1 cellular context compared by ENCODE assay signal in the genomic region with DNA sequence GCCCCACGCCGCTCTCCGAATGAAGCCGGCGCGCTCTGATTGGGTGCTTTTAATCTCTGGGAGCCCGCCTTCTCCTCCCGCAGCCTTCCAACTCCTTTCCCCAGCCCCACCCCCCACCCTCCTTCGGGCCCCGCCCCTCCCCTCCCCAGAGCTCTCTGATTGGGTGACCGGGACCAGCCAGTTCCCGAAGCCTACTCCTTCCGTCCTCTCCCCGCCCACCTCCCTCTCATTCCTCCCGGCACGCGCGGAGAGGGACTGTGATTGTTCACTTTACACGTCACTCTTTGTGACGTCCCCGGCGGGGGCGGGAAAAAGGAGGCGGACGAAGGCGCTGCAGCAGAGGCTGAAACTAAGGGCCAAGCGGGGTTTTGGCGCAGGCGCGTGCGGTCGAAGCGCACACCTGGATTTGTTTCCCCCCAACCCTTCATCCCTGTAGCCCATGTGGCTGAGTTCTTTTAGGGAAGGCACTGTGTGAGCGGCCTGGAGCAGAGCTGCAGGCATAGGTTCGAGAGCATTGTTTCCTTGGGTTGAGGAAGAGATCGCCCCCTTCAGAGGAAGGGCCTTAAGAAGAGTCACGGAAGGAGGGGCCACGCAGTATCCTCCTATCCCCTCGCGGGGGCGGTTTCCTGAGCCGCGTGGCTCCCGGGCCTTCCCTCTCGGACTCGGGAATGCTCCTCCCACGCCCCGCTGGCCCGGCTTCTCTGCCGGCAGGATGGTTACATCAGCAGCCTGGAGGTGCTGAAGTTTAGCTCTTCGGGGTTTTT.
TF ChIP-seq lines count a peak whose summit lies in the region.

A gene (minus strand): TSS at position 21 of the 764 bp plus-strand sequence. CDS start 361 bp downstream, outside the sequence.

TF ChIP-seq in WTC11, 78 proteins besides CTCF, POLR2A, EP300 and RAD21 (continued from another document):
- TF ChIP-seq, protein P1, sequence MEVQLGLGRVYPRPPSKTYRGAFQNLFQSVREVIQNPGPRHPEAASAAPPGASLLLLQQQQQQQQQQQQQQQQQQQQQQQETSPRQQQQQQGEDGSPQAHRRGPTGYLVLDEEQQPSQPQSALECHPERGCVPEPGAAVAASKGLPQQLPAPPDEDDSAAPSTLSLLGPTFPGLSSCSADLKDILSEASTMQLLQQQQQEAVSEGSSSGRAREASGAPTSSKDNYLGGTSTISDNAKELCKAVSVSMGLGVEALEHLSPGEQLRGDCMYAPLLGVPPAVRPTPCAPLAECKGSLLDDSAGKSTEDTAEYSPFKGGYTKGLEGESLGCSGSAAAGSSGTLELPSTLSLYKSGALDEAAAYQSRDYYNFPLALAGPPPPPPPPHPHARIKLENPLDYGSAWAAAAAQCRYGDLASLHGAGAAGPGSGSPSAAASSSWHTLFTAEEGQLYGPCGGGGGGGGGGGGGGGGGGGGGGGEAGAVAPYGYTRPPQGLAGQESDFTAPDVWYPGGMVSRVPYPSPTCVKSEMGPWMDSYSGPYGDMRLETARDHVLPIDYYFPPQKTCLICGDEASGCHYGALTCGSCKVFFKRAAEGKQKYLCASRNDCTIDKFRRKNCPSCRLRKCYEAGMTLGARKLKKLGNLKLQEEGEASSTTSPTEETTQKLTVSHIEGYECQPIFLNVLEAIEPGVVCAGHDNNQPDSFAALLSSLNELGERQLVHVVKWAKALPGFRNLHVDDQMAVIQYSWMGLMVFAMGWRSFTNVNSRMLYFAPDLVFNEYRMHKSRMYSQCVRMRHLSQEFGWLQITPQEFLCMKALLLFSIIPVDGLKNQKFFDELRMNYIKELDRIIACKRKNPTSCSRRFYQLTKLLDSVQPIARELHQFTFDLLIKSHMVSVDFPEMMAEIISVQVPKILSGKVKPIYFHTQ (CRISPR knock-in tag; IDR thresholded peaks at IDR 0.05), result no peak
- TF ChIP-seq ZNF671 (CRISPR knock-in tag; IDR thresholded peaks at IDR 0.05) (no peak), GABPB1 (CRISPR knock-in tag; IDR thresholded peaks at IDR 0.05) (peak; percentile 94), ZBTB21 (CRISPR knock-in tag; IDR thresholded peaks at IDR 0.05; ENCODE audit: borderline replicate concordance) (peak; percentile 13; the same call in 1 of the 2 replicates), NFE2L1 (CRISPR knock-in tag; IDR thresholded peaks at IDR 0.05) (peak; percentile 27; the same call in 1 of the 2 replicates), TCF7 (CRISPR knock-in tag; IDR thresholded peaks at IDR 0.05; ENCODE audit: low read depth) (no peak), ETV6 (CRISPR knock-in tag; IDR thresholded peaks at IDR 0.05) (peak; percentile 60; the same call in 1 of the 2 replicates), ZNF232 (CRISPR knock-in tag; IDR thresholded peaks at IDR 0.05) (0 out of 2 replicates have a peak, but pooled peaks have one; percentile 79), SMAD3 (CRISPR knock-in tag; IDR thresholded peaks at IDR 0.05; ENCODE audit: borderline replicate concordance) (peak; percentile 68; the same call in 1 of the 2 replicates), NFYB (CRISPR knock-in tag; conservative IDR thresholded peaks at IDR 0.05; ENCODE audit: low read depth) (peak; percentile 81), ZNF121 (CRISPR knock-in tag; IDR thresholded peaks at IDR 0.05) (no peak)
- TF ChIP-seq, protein P2, sequence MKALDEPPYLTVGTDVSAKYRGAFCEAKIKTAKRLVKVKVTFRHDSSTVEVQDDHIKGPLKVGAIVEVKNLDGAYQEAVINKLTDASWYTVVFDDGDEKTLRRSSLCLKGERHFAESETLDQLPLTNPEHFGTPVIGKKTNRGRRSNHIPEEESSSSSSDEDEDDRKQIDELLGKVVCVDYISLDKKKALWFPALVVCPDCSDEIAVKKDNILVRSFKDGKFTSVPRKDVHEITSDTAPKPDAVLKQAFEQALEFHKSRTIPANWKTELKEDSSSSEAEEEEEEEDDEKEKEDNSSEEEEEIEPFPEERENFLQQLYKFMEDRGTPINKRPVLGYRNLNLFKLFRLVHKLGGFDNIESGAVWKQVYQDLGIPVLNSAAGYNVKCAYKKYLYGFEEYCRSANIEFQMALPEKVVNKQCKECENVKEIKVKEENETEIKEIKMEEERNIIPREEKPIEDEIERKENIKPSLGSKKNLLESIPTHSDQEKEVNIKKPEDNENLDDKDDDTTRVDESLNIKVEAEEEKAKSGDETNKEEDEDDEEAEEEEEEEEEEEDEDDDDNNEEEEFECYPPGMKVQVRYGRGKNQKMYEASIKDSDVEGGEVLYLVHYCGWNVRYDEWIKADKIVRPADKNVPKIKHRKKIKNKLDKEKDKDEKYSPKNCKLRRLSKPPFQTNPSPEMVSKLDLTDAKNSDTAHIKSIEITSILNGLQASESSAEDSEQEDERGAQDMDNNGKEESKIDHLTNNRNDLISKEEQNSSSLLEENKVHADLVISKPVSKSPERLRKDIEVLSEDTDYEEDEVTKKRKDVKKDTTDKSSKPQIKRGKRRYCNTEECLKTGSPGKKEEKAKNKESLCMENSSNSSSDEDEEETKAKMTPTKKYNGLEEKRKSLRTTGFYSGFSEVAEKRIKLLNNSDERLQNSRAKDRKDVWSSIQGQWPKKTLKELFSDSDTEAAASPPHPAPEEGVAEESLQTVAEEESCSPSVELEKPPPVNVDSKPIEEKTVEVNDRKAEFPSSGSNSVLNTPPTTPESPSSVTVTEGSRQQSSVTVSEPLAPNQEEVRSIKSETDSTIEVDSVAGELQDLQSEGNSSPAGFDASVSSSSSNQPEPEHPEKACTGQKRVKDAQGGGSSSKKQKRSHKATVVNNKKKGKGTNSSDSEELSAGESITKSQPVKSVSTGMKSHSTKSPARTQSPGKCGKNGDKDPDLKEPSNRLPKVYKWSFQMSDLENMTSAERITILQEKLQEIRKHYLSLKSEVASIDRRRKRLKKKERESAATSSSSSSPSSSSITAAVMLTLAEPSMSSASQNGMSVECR (CRISPR knock-in tag; IDR thresholded peaks at IDR 0.05; ENCODE audit: borderline replicate concordance), result peak; percentile 57; the same call in 1 of the 2 replicates
- TF ChIP-seq, protein P3, sequence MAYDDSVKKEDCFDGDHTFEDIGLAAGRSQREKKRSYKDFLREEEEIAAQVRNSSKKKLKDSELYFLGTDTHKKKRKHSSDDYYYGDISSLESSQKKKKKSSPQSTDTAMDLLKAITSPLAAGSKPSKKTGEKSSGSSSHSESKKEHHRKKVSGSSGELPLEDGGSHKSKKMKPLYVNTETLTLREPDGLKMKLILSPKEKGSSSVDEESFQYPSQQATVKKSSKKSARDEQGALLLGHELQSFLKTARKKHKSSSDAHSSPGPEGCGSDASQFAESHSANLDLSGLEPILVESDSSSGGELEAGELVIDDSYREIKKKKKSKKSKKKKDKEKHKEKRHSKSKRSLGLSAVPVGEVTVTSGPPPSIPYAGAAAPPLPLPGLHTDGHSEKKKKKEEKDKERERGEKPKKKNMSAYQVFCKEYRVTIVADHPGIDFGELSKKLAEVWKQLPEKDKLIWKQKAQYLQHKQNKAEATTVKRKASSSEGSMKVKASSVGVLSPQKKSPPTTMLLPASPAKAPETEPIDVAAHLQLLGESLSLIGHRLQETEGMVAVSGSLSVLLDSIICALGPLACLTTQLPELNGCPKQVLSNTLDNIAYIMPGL (CRISPR knock-in tag; IDR thresholded peaks at IDR 0.05), result no peak
- TF ChIP-seq, protein P4, sequence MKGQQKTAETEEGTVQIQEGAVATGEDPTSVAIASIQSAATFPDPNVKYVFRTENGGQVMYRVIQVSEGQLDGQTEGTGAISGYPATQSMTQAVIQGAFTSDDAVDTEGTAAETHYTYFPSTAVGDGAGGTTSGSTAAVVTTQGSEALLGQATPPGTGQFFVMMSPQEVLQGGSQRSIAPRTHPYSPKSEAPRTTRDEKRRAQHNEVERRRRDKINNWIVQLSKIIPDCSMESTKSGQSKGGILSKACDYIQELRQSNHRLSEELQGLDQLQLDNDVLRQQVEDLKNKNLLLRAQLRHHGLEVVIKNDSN (CRISPR knock-in tag; IDR thresholded peaks at IDR 0.05), result peak; percentile 11; the same call in 1 of the 2 replicates
- TF ChIP-seq, protein P5, sequence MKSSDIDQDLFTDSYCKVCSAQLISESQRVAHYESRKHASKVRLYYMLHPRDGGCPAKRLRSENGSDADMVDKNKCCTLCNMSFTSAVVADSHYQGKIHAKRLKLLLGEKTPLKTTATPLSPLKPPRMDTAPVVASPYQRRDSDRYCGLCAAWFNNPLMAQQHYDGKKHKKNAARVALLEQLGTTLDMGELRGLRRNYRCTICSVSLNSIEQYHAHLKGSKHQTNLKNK (CRISPR knock-in tag; IDR thresholded peaks at IDR 0.05), result 0 out of 2 replicates have a peak, but pooled peaks have one; percentile 23
- TF ChIP-seq, protein P6, sequence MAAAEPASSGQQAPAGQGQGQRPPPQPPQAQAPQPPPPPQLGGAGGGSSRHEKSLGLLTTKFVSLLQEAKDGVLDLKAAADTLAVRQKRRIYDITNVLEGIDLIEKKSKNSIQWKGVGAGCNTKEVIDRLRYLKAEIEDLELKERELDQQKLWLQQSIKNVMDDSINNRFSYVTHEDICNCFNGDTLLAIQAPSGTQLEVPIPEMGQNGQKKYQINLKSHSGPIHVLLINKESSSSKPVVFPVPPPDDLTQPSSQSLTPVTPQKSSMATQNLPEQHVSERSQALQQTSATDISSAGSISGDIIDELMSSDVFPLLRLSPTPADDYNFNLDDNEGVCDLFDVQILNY (CRISPR knock-in tag; IDR thresholded peaks at IDR 0.05), result peak; percentile 88; the same call in 1 of the 2 replicates
- TF ChIP-seq, protein P7, sequence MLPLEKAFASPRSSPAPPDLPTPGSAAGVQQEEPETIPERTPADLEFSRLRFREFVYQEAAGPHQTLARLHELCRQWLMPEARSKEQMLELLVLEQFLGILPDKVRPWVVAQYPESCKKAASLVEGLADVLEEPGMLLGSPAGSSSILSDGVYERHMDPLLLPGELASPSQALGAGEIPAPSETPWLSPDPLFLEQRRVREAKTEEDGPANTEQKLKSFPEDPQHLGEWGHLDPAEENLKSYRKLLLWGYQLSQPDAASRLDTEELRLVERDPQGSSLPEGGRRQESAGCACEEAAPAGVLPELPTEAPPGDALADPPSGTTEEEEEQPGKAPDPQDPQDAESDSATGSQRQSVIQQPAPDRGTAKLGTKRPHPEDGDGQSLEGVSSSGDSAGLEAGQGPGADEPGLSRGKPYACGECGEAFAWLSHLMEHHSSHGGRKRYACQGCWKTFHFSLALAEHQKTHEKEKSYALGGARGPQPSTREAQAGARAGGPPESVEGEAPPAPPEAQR (CRISPR knock-in tag; IDR thresholded peaks at IDR 0.05), result no peak
